In the genomic region with DNA sequence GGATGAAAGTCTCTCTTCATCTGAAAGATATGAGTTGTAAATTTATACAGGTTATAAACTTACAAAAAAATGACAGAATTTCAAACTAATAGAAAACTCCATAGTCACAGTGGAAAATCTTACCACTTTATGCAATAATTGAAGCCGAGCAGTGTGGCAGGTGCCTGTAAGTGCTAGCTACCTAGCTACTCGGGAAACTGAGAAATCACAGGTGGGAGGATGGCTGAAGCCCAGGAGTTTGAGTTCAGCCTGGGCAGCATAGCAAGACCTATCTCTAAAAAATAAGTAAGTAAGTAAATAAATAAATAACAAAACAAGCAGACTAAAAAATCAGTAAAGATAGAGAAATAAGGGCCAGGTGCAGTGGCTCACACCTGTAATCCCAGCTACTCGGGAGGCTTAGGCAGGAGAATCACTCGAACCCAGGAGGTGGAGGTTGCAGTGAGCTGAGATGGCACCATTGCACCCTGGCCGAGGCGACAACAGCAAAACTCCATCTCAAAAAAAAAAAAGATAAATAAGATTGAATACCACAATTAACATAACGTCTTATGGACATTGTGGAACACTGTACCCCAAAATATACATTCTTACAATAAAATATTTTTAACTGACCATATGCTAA, we compare ENCODE assay signal across 31 cellular contexts.
"Had no signal": no experiment of that assay in that cellular context is flagged by ENCODE, and none has a peak within 500 bp of the region (broad histone marks: within the 10 kb centered on the region; RNA-seq: fewer than 3 reads in every experiment).

No MANE protein-coding gene starts in this region.

- FAIRE-seq: bronchial epithelial cell, TTC549 had no signal

- H3K4me3 ChIP-seq: adrenal gland, ascending aorta had no signal

- H3K4me1 ChIP-seq: adrenal gland, ascending aorta had no signal

- H3K27ac ChIP-seq: adrenal gland, ascending aorta, VCaP had no signal

- ATAC-seq: activated CD8-positive, alpha-beta T cell treated with anti-CD3 and anti-CD28 coated beads for 36 hours; activated naive CD4-positive, alpha-beta T cell treated with anti-CD3 and anti-CD28 coated beads, Interleukin-2, amount 50 U/mL, for 72 hours; activated T-cell treated with anti-CD3 and anti-CD28 coated beads, Interleukin-2, amount 50 U/mL, for 4 hours; activated T-cell treated with anti-CD3 and anti-CD28 coated beads, Interleukin-2, amount 50 U/mL, for 72 hours; activated T-helper 17 cell treated with anti-CD3 and anti-CD28 coated beads, Interleukin-2, amount 50 U/mL, for 72 hours had no signal

- H3K27me3 ChIP-seq: adrenal gland, ascending aorta had no signal

- DNase-seq: activated B cell treated with CpG ODN at 0.5 μM for 24 hours; activated CD4-positive, alpha-beta memory T cell treated with anti-CD3 and anti-CD28 coated beads for 36 hours; activated CD4-positive, alpha-beta T cell treated with anti-CD3 and anti-CD28 coated beads for 4 hours; activated CD4-positive, alpha-beta T cell treated with anti-CD3 and anti-CD28 coated beads, Interleukin-2, amount 10 ng/mL, durations not matched to agents 24 days and 14 days; activated CD4-positive, alpha-beta T cell treated with anti-CD3 and anti-CD28 coated beads, Interleukin-2, amount 50 U/mL, for 1 hour; activated CD4-positive, alpha-beta T cell treated with anti-CD3 and anti-CD28 coated beads, Interleukin-2, amount 50 U/mL, for 4 hours; activated CD4-positive, CD25-positive, alpha-beta regulatory T cell treated with anti-CD3 and anti-CD28 coated beads, Interleukin-2, amount 50 U/mL, for 72 hours; activated CD8-positive, alpha-beta memory T cell treated with anti-CD3 and anti-CD28 coated beads, Interleukin-2, amount 50 U/mL, for 4 hours; activated CD8-positive, alpha-beta T cell treated with anti-CD3 and anti-CD28 coated beads for 36 hours; activated effector memory CD4-positive, alpha-beta T cell treated with anti-CD3 and anti-CD28 coated beads, Interleukin-2, amount 50 U/mL, for 16 hours; activated gamma-delta T cell treated with Interleukin-2 at 50 U/mL for 16 hours; activated naive CD4-positive, alpha-beta T cell; activated naive CD4-positive, alpha-beta T cell treated with anti-CD3 and anti-CD28 coated beads for 36 hours; activated naive CD4-positive, alpha-beta T cell treated with anti-CD3 and anti-CD28 coated beads, Interleukin-2, amount 50 U/mL, for 16 hours; activated naive CD8-positive, alpha-beta T cell treated with anti-CD3 and anti-CD28 coated beads for 36 hours; activated T-cell treated with anti-CD3 and anti-CD28 coated beads for 4 hours; activated T-cell treated with anti-CD3 and anti-CD28 coated beads, Interleukin-2, amount 50 U/mL, for 1 hour; activated T-cell treated with anti-CD3 and anti-CD28 coated beads, Interleukin-2, amount 50 U/mL, for 4 hours; activated T-cell treated with anti-CD3 and anti-CD28 coated beads, Interleukin-2, amount 50 U/mL, for 72 hours; adrenal gland; amniotic stem cell; central memory CD4-positive, alpha-beta T cell; T-helper 1 cell; T-helper 2 cell; T-helper 9 cell had no signal
